In the genomic region with DNA sequence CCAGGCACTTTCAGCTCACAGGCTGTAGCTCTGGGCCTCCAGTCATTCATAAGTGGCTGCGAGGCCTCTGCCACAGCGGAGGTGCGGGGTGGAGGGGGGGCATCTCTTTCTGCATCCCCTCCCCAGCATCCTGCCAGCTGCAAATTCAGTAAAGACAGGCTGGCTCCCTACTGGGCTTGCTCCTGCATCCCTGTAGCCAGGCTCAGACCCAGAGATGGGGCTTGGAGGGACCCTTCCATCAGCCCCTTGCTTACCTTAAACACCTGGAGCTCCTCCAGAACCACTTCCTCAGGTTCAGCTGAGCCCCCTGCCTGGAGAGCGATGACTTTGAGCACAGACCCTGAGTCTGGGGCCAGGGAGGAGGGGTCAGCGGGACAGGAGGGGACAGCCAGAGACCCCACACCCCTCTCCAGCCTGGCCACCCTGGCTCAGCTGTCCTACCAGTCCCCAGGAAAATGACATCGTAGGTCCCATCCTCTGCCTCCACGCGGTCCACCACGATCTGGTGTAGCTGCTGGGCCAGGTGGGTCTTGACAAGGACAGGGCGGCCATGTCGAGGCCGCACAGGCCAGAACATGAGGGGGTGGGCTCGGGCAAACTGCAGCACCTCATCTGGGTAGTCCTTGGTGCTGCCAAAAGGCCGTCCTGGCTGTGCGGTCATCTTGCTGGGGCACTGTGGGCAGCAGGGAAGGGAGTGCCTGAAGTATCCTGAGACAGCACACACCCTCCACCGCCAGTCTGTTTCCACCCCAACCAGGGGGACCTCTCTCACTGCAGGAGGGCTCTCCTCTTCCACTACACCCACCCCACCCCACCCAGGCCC, we compare ENCODE assay signal across 23 cellular contexts.
"Had no signal": no experiment of that assay in that cellular context is flagged by ENCODE, and none has a peak within 500 bp of the region (broad histone marks: within the 10 kb centered on the region; RNA-seq: fewer than 3 reads in every experiment).

No MANE protein-coding gene starts in this region.

- H3K27me3 ChIP-seq: breast epithelium, heart right ventricle, left lung, right lobe of liver, SJSA1, testis had no signal

- H3K4me1 ChIP-seq: right lobe of liver, SJSA1, testis had no signal

- H3K9me3 ChIP-seq: breast epithelium, heart right ventricle, left lung, right lobe of liver, SJSA1, testis had no signal

- ATAC-seq: activated naive CD4-positive, alpha-beta T cell treated with anti-CD3 and anti-CD28 coated beads, Interleukin-2, amount 50 U/mL, for 72 hours; activated T-cell treated with anti-CD3 and anti-CD28 coated beads, Interleukin-2, amount 50 U/mL, for 72 hours; heart right ventricle; left lung; right lobe of liver; stimulated activated naive B cell treated with anti-CD40 and anti-IgM and Interleukin-4, amounts not matched to agents 10 μg/mL and 1 μg/mL and 100 μg/mL, for 72 hours had no signal

- H3K4me3 ChIP-seq: left lung, right lobe of liver, SJSA1, smooth muscle cell, testis had no signal

- H3K27ac ChIP-seq: epithelial cell of prostate, left lung, right lobe of liver, SJSA1, testis had no signal

- H3K36me3 ChIP-seq: breast epithelium, left lung, right lobe of liver, SJSA1 had no signal

- DNase-seq: activated CD4-positive, alpha-beta T cell treated with anti-CD3 and anti-CD28 coated beads for 4 hours; activated CD4-positive, alpha-beta T cell treated with anti-CD3 and anti-CD28 coated beads, Interleukin-2, amount 50 U/mL, for 48 hours; activated CD4-positive, CD25-positive, alpha-beta regulatory T cell; activated CD8-positive, alpha-beta memory T cell treated with anti-CD3 and anti-CD28 coated beads, Interleukin-2, amount 50 U/mL, for 48 hours; activated gamma-delta T cell; activated T-cell treated with anti-CD3 and anti-CD28 coated beads, Interleukin-2, amount 50 U/mL, for 72 hours; cortex of kidney; heart right ventricle; kidney glomerular epithelial cell; nephron progenitor cell; nucleus accumbens; stimulated activated CD4-positive, alpha-beta T cell treated with anti-CD3 and anti-CD28 coated beads, Interleukin-2, amount 100 ng/mL, for 48 hours; stimulated activated CD8-positive, alpha-beta memory T cell treated with anti-CD3 and anti-CD28 coated beads, Interleukin-4, amount 100 ng/mL, for 48 hours; stimulated activated naive B cell treated with anti-CD40 and anti-IgM and Interleukin-4, amounts not matched to agents 10 μg/mL and 1 μg/mL and 100 μg/mL, for 72 hours; testis; trophoblast cell had no signal
